Comparison of ENCODE assay signal across 9 cellular contexts in the genomic region with DNA sequence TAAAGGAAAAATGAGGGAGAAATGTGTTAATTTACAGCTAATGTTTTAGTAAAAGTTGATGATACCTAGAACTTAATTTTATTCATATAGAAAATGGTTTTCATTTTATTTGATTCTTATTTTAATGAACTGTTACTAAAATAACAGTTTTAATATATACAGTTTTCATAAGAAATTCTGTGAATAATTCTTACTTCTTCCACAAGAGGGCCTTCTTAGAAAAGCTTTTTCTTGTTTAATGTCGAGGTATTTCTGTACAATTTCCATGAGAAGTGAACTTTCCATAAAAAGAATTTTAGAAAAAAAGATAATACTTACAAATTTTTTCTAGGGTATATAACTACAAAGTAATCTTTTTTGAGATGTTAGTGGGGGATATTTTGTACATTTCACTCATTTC.
DNase-seq lines count a peak whose midpoint lies in the region; ATAC-seq and TF ChIP-seq lines count a peak whose summit lies in the region.
"Had no signal": no experiment of that assay in that cellular context is flagged by ENCODE, and none has a peak within 500 bp of the region (broad histone marks: within the 10 kb centered on the region; RNA-seq: fewer than 3 reads in every experiment).

No MANE protein-coding gene starts in this region.

- peak; percentile 1 for DNase-seq in SIG-M5 (lab: John Stamatoyannopoulos, UW)
- no peak for DNase-seq in SIG-M5 treated with dmso at 0.1 percent for 504 hours (lab: John Stamatoyannopoulos, UW; ENCODE audit: unreplicated experiment)
- peak; percentile 26 for DNase-seq in RPMI7951 (ENCODE audit: low read depth)
- DNase-seq in germinal center (ENCODE audit: low spot score), result peak; percentile 7
- no peak for DNase-seq in tibial nerve (ENCODE audit: low spot score in 2 of 2)
- no peak for DNase-seq in activated CD4-positive, alpha-beta memory T cell treated with anti-CD3 and anti-CD28 coated beads, Interleukin-2, amount 10 ng/mL, durations not matched to agents 7 days and 5 days
- DNase-seq: activated B cell treated with CpG ODN at 0.5 μM for 24 hours had no signal

- CTCF ChIA-PET in activated CD4-positive, alpha-beta memory T cell treated with anti-CD3 and anti-CD28 coated beads, Interleukin-2, amount 10 ng/mL, durations not matched to agents 7 days and 5 days (lab: Charles Lee), result interaction anchor here (0.8 to 3.1 kb wide), 12 partner anchors 11 to 262 kb away, joined by 3 to 54 read pairs (median 4); partner anchors contain the start of gene KLF9

- H3K36me3 ChIP-seq in tibial nerve, result peaks cover 0 to 21% (median 0%) of the 10 kb centered on the region in 3 donors

- peak; percentile 47 to 60 (median 57) for TF ChIP-seq CTCF in tibial nerve (IDR thresholded peaks at IDR 0.05)

- no peak overlapping the region for H3K4me3 Mint-ChIP-seq in stimulated activated memory B cell treated with anti-CD40 and anti-IgM and Interleukin-4, amounts not matched to agents 10 μg/mL and 1 μg/mL and 100 μg/mL, for 72 hours
- no peak overlapping the region for H3K4me3 Mint-ChIP-seq in activated CD4-positive, alpha-beta memory T cell treated with anti-CD3 and anti-CD28 coated beads, Interleukin-2, amount 10 ng/mL, durations not matched to agents 7 days and 5 days
- H3K4me3 Mint-ChIP-seq: activated B cell treated with CpG ODN at 0.5 μM for 24 hours had no signal

- no peaks in the 10 kb centered on the region for H3K9me3 ChIP-seq in tibial nerve

- peaks cover 37% of the 10 kb centered on the region for H3K36me3 Mint-ChIP-seq in stimulated activated memory B cell treated with anti-CD40 and anti-IgM and Interleukin-4, amounts not matched to agents 10 μg/mL and 1 μg/mL and 100 μg/mL, for 72 hours
- peaks cover 24% of the 10 kb centered on the region for H3K36me3 Mint-ChIP-seq in activated CD4-positive, alpha-beta memory T cell treated with anti-CD3 and anti-CD28 coated beads, Interleukin-2, amount 10 ng/mL, durations not matched to agents 7 days and 5 days (ENCODE audit: low read depth)

- no peaks in the 10 kb centered on the region for H3K27me3 ChIP-seq in tibial nerve

- H3K4me1 Mint-ChIP-seq in stimulated activated memory B cell treated with anti-CD40 and anti-IgM and Interleukin-4, amounts not matched to agents 10 μg/mL and 1 μg/mL and 100 μg/mL, for 72 hours, result no peaks in the 10 kb centered on the region
- H3K4me1 Mint-ChIP-seq in activated CD4-positive, alpha-beta memory T cell treated with anti-CD3 and anti-CD28 coated beads, Interleukin-2, amount 10 ng/mL, durations not matched to agents 7 days and 5 days, result peaks cover 2% of the 10 kb centered on the region
- H3K4me1 Mint-ChIP-seq: activated B cell treated with CpG ODN at 0.5 μM for 24 hours had no signal

- no peak for TF ChIP-seq EP300 in tibial nerve (IDR thresholded peaks at IDR 0.05)

- POLR2A ChIA-PET in activated CD4-positive, alpha-beta memory T cell treated with anti-CD3 and anti-CD28 coated beads, Interleukin-2, amount 10 ng/mL, durations not matched to agents 7 days and 5 days (lab: Charles Lee), result interaction anchor here (0.7 to 1.7 kb wide), 3 partner anchors 72 to 260 kb away, joined by 3 to 5 read pairs (median 5); no protein-coding TSS in a partner anchor

- H3K27me3 Mint-ChIP-seq in stimulated activated memory B cell treated with anti-CD40 and anti-IgM and Interleukin-4, amounts not matched to agents 10 μg/mL and 1 μg/mL and 100 μg/mL, for 72 hours, result no peaks in the 10 kb centered on the region
- no peaks in the 10 kb centered on the region for H3K27me3 Mint-ChIP-seq in activated CD4-positive, alpha-beta memory T cell treated with anti-CD3 and anti-CD28 coated beads, Interleukin-2, amount 10 ng/mL, durations not matched to agents 7 days and 5 days
- H3K27me3 Mint-ChIP-seq: activated B cell treated with CpG ODN at 0.5 μM for 24 hours had no signal

- 1 to 2% methylated on average over 1 of the region's 1 CpG for WGBS in tibial nerve, 2 donors

- H3K27ac ChIP-seq in tibial nerve, result peak overlapping the region in 2 of 4 donors; percentile 56 to 72

- ATAC-seq in GM21786 (IDR thresholded peaks at IDR 0.05; ENCODE audit: unreplicated experiment), result no peak
- no peak for ATAC-seq in stimulated activated memory B cell treated with anti-CD40 and anti-IgM and Interleukin-4, amounts not matched to agents 10 μg/mL and 1 μg/mL and 100 μg/mL, for 72 hours

- no peaks in the 10 kb centered on the region for H3K9me3 Mint-ChIP-seq in stimulated activated memory B cell treated with anti-CD40 and anti-IgM and Interleukin-4, amounts not matched to agents 10 μg/mL and 1 μg/mL and 100 μg/mL, for 72 hours
- no peaks in the 10 kb centered on the region for H3K9me3 Mint-ChIP-seq in activated CD4-positive, alpha-beta memory T cell treated with anti-CD3 and anti-CD28 coated beads, Interleukin-2, amount 10 ng/mL, durations not matched to agents 7 days and 5 days
- H3K9me3 Mint-ChIP-seq: activated B cell treated with CpG ODN at 0.5 μM for 24 hours had no signal

- H3K4me3 ChIP-seq in tibial nerve, result no peak overlapping the region

- no peak for TF ChIP-seq POLR2A in tibial nerve (IDR thresholded peaks at IDR 0.05)

- no peak overlapping the region for H3K27ac Mint-ChIP-seq in stimulated activated memory B cell treated with anti-CD40 and anti-IgM and Interleukin-4, amounts not matched to agents 10 μg/mL and 1 μg/mL and 100 μg/mL, for 72 hours
- H3K27ac Mint-ChIP-seq in activated CD4-positive, alpha-beta memory T cell treated with anti-CD3 and anti-CD28 coated beads, Interleukin-2, amount 10 ng/mL, durations not matched to agents 7 days and 5 days, result no peak overlapping the region
- H3K27ac Mint-ChIP-seq: activated B cell treated with CpG ODN at 0.5 μM for 24 hours had no signal

- peaks cover 0 to 11% (median 0%) of the 10 kb centered on the region in 4 donors for H3K4me1 ChIP-seq in tibial nerve

Comparison
In these comparisons a context has a peak if more than half of its experiments do, and no peak if none do; other contexts are left out.
1. DNase-seq: peak in SIG-M5 (single experiment), RPMI7951 (single experiment) and germinal center (single experiment); none in SIG-M5 treated with dmso at 0.1 percent for 504 hours (single experiment), tibial nerve (0 of 2) and activated CD4-positive, alpha-beta memory T cell treated with anti-CD3 and anti-CD28 coated beads, Interleukin-2, amount 10 ng/mL, durations not matched to agents 7 days and 5 days (single experiment).